ENCODE assay signal across 27 cellular contexts in genomic region chr12:66013224-66013623, GRCh38.
DNase-seq lines count a peak whose midpoint lies in the region; ATAC-seq and TF ChIP-seq lines count a peak whose summit lies in the region.
"Had no signal": no experiment of that assay in that cellular context is flagged by ENCODE, and none has a peak within 500 bp of the region (broad histone marks: within the 10 kb centered on the region; RNA-seq: fewer than 3 reads in every experiment).

No MANE protein-coding gene starts in this region.

- H3K27me3 ChIP-seq in cardiac muscle cell (no peaks in the 10 kb centered on the region), right atrium auricular region (no peaks in the 10 kb centered on the region), mesenchymal stem cell (ENCODE audit: control insufficient read depth in 1 of 2, insufficient read depth in 1 of 2, low read length in 2 of 2) (no peaks in the 10 kb centered on the region)
- H3K27me3 ChIP-seq: colonic mucosa, MG63, upper lobe of left lung had no signal

- no peak overlapping the region for H3K4me3 Mint-ChIP-seq in activated CD4-positive, alpha-beta T cell treated with anti-CD3 and anti-CD28 coated beads for 36 hours
- H3K4me3 Mint-ChIP-seq: activated CD4-positive, alpha-beta T cell treated with anti-CD3 and anti-CD28 coated beads, Interleukin-2, amount 10 ng/mL, durations not matched to agents 7 days and 5 days; naive thymus-derived CD8-positive, alpha-beta T cell had no signal

- no peak overlapping the region for H3K23ac ChIP-seq in mesenchymal stem cell (ENCODE audit: low read length in 2 of 2)

- peak overlapping the region in 1 of 2 experiments; percentile 24 for H2BK12ac ChIP-seq in mesenchymal stem cell (ENCODE audit: low read length in 2 of 2)

- no peaks in the 10 kb centered on the region for H3K4me1 Mint-ChIP-seq in activated CD4-positive, alpha-beta T cell treated with anti-CD3 and anti-CD28 coated beads for 36 hours
- H3K4me1 Mint-ChIP-seq: activated CD4-positive, alpha-beta T cell treated with anti-CD3 and anti-CD28 coated beads, Interleukin-2, amount 10 ng/mL, durations not matched to agents 7 days and 5 days; naive thymus-derived CD8-positive, alpha-beta T cell had no signal

- H3K9me3 Mint-ChIP-seq in activated CD4-positive, alpha-beta T cell treated with anti-CD3 and anti-CD28 coated beads for 36 hours (ENCODE audit: low read depth): peaks cover 4% of the 10 kb centered on the region
- H3K9me3 Mint-ChIP-seq: activated CD4-positive, alpha-beta T cell treated with anti-CD3 and anti-CD28 coated beads, Interleukin-2, amount 10 ng/mL, durations not matched to agents 7 days and 5 days had no signal

- H3K4ac ChIP-seq in mesenchymal stem cell (ENCODE audit: low read depth in 1 of 2, low read length in 2 of 2): no peak overlapping the region

- no peak overlapping the region for H3K14ac ChIP-seq in mesenchymal stem cell (ENCODE audit: low read length in 2 of 2)

- peak overlapping the region; percentile 21 to 66 for H3K18ac ChIP-seq in mesenchymal stem cell (ENCODE audit: low read depth in 1 of 2, low read length in 2 of 2)

- no peak overlapping the region for H4K91ac ChIP-seq in mesenchymal stem cell (ENCODE audit: low read length)

- no peak overlapping the region for H3K9ac ChIP-seq in mesenchymal stem cell (ENCODE audit: low read length)

- no peak overlapping the region for H2AK5ac ChIP-seq in mesenchymal stem cell (ENCODE audit: low read length, severe bottlenecking)

- POLR2A ChIA-PET in activated CD4-positive, alpha-beta T cell treated with anti-CD3 and anti-CD28 coated beads for 36 hours (lab: Charles Lee): no interaction called here

- no peak overlapping the region for H2BK120ac ChIP-seq in mesenchymal stem cell (ENCODE audit: low read depth, low read length)

- CTCF ChIA-PET in activated CD4-positive, alpha-beta T cell treated with anti-CD3 and anti-CD28 coated beads for 36 hours (lab: Charles Lee): interaction anchor here (0.6 to 1.4 kb wide), 2 partner anchors 11 to 1021 kb away, joined by 3 read pairs; no protein-coding TSS in a partner anchor

- H3K4me3 ChIP-seq in cardiac muscle cell (no peak overlapping the region), right atrium auricular region (no peak overlapping the region), mesenchymal stem cell (ENCODE audit: insufficient read depth in 1 of 2, low read depth in 1 of 2, low read length in 2 of 2) (no peak overlapping the region)
- H3K4me3 ChIP-seq: colonic mucosa, MG63, upper lobe of left lung had no signal

- DNase-seq in cardiac muscle cell (ENCODE audit: low read depth in 1 of 2, low spot score in 1 of 2) (peak in 1 of 2 donors; percentile 53), right atrium auricular region (ENCODE audit: low spot score) (no peak), cerebellar cortex (ENCODE audit: low spot score) (peak; percentile 60), mesenchymal stem cell (peak; percentile 51), NCI-H1417 (lab: John Stamatoyannopoulos, UW) (no peak)
- no peak for DNase-seq in activated CD4-positive, alpha-beta T cell treated with anti-CD3 and anti-CD28 coated beads for 36 hours
- DNase-seq: 8988T; activated CD4-positive, alpha-beta T cell treated with anti-CD3 and anti-CD28 coated beads, Interleukin-2, amount 10 ng/mL, durations not matched to agents 7 days and 5 days; amygdala; C1 segment of cervical spinal cord; colonic mucosa; COR-L47; DMS53; effector CD8-positive, alpha-beta T cell; GDM1; GOT3; KBM-7; MG63; naive thymus-derived CD8-positive, alpha-beta T cell; NCI-H2029; NCI-H526 treated with DMSO at 0.1 percent for 48 hours; SHP77 treated with DMSO at 0.1 percent for 48 hours; stimulated activated naive CD4-positive, alpha-beta T cell; upper lobe of left lung had no signal

- H3K36me3 ChIP-seq in cardiac muscle cell (no peaks in the 10 kb centered on the region), right atrium auricular region (no peaks in the 10 kb centered on the region), mesenchymal stem cell (ENCODE audit: control insufficient read depth in 1 of 2, insufficient read depth in 2 of 2, low read depth in 1 of 2, low read length in 2 of 2) (no peaks in the 10 kb centered on the region)
- H3K36me3 ChIP-seq: colonic mucosa, MG63, upper lobe of left lung had no signal

- H3K4me2 ChIP-seq in mesenchymal stem cell (ENCODE audit: low read length, poor library complexity, severe bottlenecking): no peak overlapping the region

- H2BK15ac ChIP-seq in mesenchymal stem cell (ENCODE audit: low read depth, poor library complexity, severe bottlenecking): no peak overlapping the region

- 22% methylated on average over 4 of the region's 4 CpGs for WGBS in mesenchymal stem cell

- TF ChIP-seq CTCF in cardiac muscle cell (IDR thresholded peaks at IDR 0.05; ENCODE audit: low read depth, low read length) (no peak), right atrium auricular region (IDR thresholded peaks at IDR 0.05) (no peak)

- intact Hi-C loops in activated CD4-positive, alpha-beta T cell treated with anti-CD3 and anti-CD28 coated beads for 36 hours (cut with DNase I, micrococcal nuclease): no loop called here

- no peak overlapping the region for H3K27ac Mint-ChIP-seq in activated CD4-positive, alpha-beta T cell treated with anti-CD3 and anti-CD28 coated beads for 36 hours
- H3K27ac Mint-ChIP-seq: activated CD4-positive, alpha-beta T cell treated with anti-CD3 and anti-CD28 coated beads, Interleukin-2, amount 10 ng/mL, durations not matched to agents 7 days and 5 days; activated naive CD4-positive, alpha-beta T cell treated with anti-CD3 and anti-CD28 coated beads, Interleukin-2, amount 50 U/mL, for 72 hours; naive thymus-derived CD8-positive, alpha-beta T cell had no signal

- peaks cover 33% of the 10 kb centered on the region for H3K4me1 ChIP-seq in cardiac muscle cell (ENCODE audit: low read depth)
- H3K4me1 ChIP-seq in right atrium auricular region: peaks cover 0 to 4% of the 10 kb centered on the region in 2 donors
- no peaks in the 10 kb centered on the region for H3K4me1 ChIP-seq in mesenchymal stem cell (ENCODE audit: control insufficient read depth, insufficient read depth, low read depth, low read length)
- H3K4me1 ChIP-seq: colonic mucosa, upper lobe of left lung had no signal

- no peaks in the 10 kb centered on the region for H3K36me3 Mint-ChIP-seq in activated CD4-positive, alpha-beta T cell treated with anti-CD3 and anti-CD28 coated beads for 36 hours (ENCODE audit: low read depth)

- H3K79me1 ChIP-seq in mesenchymal stem cell (replicated peaks; ENCODE audit: low read length, poor library complexity, severe bottlenecking): no peaks in the 10 kb centered on the region

- H3K27ac ChIP-seq in cardiac muscle cell (peak overlapping the region; percentile 82), right atrium auricular region (no peak overlapping the region), mesenchymal stem cell (ENCODE audit: low read length, poor library complexity, severe bottlenecking) (no peak overlapping the region)
- H3K27ac ChIP-seq: colonic mucosa, upper lobe of left lung had no signal

- H2AFZ ChIP-seq in mesenchymal stem cell (ENCODE audit: low read depth, low read length): no peak overlapping the region

- no peak overlapping the region for H4K8ac ChIP-seq in mesenchymal stem cell (ENCODE audit: low read length)

- ATAC-seq in activated CD4-positive, alpha-beta T cell treated with anti-CD3 and anti-CD28 coated beads for 36 hours: no peak
- no peak for ATAC-seq in HG03442 (IDR thresholded peaks at IDR 0.05; ENCODE audit: unreplicated experiment)
- ATAC-seq in GM21825 (IDR thresholded peaks at IDR 0.05; ENCODE audit: unreplicated experiment): no peak
- ATAC-seq: activated naive CD4-positive, alpha-beta T cell treated with anti-CD3 and anti-CD28 coated beads, Interleukin-2, amount 50 U/mL, for 72 hours; naive thymus-derived CD8-positive, alpha-beta T cell had no signal

- no peaks in the 10 kb centered on the region for H3K9me3 ChIP-seq in cardiac muscle cell (ENCODE audit: low read depth)
- H3K9me3 ChIP-seq in right atrium auricular region: no peaks in the 10 kb centered on the region
- peaks cover 3% of the 10 kb centered on the region for H3K9me3 ChIP-seq in mesenchymal stem cell (ENCODE audit: control insufficient read depth, low read length)
- H3K9me3 ChIP-seq: colonic mucosa, upper lobe of left lung had no signal

- H2BK5ac ChIP-seq in mesenchymal stem cell (ENCODE audit: low read depth, low read length, poor library complexity, severe bottlenecking): no peak overlapping the region

- H3K27me3 Mint-ChIP-seq in activated CD4-positive, alpha-beta T cell treated with anti-CD3 and anti-CD28 coated beads for 36 hours: peaks cover 9% of the 10 kb centered on the region

Comparison
In these comparisons a context has a peak if more than half of its experiments do, and no peak if none do; other contexts are left out.
1. DNase-seq: peak in cerebellar cortex (single experiment) and mesenchymal stem cell (single experiment); none in right atrium auricular region (single experiment), activated CD4-positive, alpha-beta T cell treated with anti-CD3 and anti-CD28 coated beads for 36 hours (single experiment) and NCI-H1417 (0 of 3).